In the genomic region with DNA sequence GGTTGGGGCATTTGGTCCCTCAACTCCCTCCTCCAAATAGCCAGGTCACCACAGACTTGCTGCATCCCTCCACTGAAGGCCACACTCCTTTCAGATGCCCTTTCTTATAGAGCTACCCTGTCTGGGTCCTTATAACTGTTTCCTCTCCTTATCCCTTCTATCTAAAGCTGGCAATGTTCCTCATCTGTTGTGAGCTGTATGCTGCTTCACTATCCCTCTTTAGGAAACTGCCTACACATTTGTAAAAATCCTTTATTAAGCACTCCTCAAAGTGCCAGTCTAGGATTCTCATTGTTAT, we compare ENCODE assay signal across 19 cellular contexts.
DNase-seq lines count a peak whose midpoint lies in the region; ATAC-seq, FAIRE-seq and TF ChIP-seq lines count a peak whose summit lies in the region.
"Had no signal": no experiment of that assay in that cellular context is flagged by ENCODE, and none has a peak within 500 bp of the region (broad histone marks: within the 10 kb centered on the region; RNA-seq: fewer than 3 reads in every experiment).

No MANE protein-coding gene starts in this region.

- no peaks in the 10 kb centered on the region for H3K27me3 ChIP-seq in SK-N-SH (ENCODE audit: insufficient read depth)
- H3K27me3 ChIP-seq in IMR-90 (ENCODE audit: control insufficient read depth, insufficient read depth, low read length) = no peaks in the 10 kb centered on the region
- no peaks in the 10 kb centered on the region for H3K27me3 ChIP-seq in endothelial cell of umbilical vein (ENCODE audit: control insufficient read depth in 2 of 2, insufficient read depth in 2 of 2, low read length in 2 of 2)
- H3K27me3 ChIP-seq in tibial nerve = no peaks in the 10 kb centered on the region
- H3K27me3 ChIP-seq in A673 (replicated peaks; ENCODE audit: insufficient read depth, low read depth, low read length, poor library complexity) = no peaks in the 10 kb centered on the region
- no peaks in the 10 kb centered on the region for H3K27me3 ChIP-seq in hepatocyte

- peak overlapping the region; percentile 57; the same call in 1 of the 2 replicates for H4K91ac ChIP-seq in IMR-90 (ENCODE audit: insufficient read depth, low read depth, low read length)

- H3K9me3 ChIP-seq in SK-N-SH (no peaks in the 10 kb centered on the region), IMR-90 (ENCODE audit: control insufficient read depth, insufficient read depth, low read length) (no peaks in the 10 kb centered on the region), endothelial cell of umbilical vein (replicated peaks; ENCODE audit: control insufficient read depth, insufficient read depth, low read length) (no peaks in the 10 kb centered on the region), tibial nerve (no peaks in the 10 kb centered on the region), A673 (ENCODE audit: low read depth, low read length, poor library complexity, severe bottlenecking) (no peaks in the 10 kb centered on the region), hepatocyte (ENCODE audit: low read depth) (no peaks in the 10 kb centered on the region)
- H3K9me3 ChIP-seq: Caco-2, HAP-1 had no signal

- TF ChIP-seq POLR2A in IMR-90 (IDR thresholded peaks at IDR 0.05; ENCODE audit: low read depth, low read length) (no peak), endothelial cell of umbilical vein (IDR thresholded peaks at IDR 0.05; ENCODE audit: low read depth, low read length) (no peak), tibial nerve (IDR thresholded peaks at IDR 0.05) (no peak)

- H2BK120ac ChIP-seq in IMR-90 (ENCODE audit: low read depth, low read length) = peak overlapping the region; percentile 54

- no peak overlapping the region; the same call in 1 of the 2 replicates for H4K5ac ChIP-seq in IMR-90 (ENCODE audit: low read depth, low read length)

- BruUV-seq in IMR-90 (replicated peaks; lab: Mats Ljungman, UMichigan) = no TSS peak
- no TSS peak for BruUV-seq in endothelial cell of umbilical vein (replicated peaks; lab: Mats Ljungman, UMichigan)
- BruUV-seq in A673 (replicated peaks; lab: Mats Ljungman, UMichigan) = no TSS peak

- H2AFZ ChIP-seq in SK-N-SH (ENCODE audit: low read depth) (no peak overlapping the region), IMR-90 (replicated peaks; ENCODE audit: low read length, poor library complexity) (no peak overlapping the region), endothelial cell of umbilical vein (ENCODE audit: low read depth, low read length) (no peak overlapping the region), hepatocyte (no peak overlapping the region)
- H2AFZ ChIP-seq: GM23248 had no signal

- no peak for DNase-seq in SK-N-SH
- no peak for DNase-seq in IMR-90
- DNase-seq in endothelial cell of umbilical vein (ENCODE audit: low read depth, low spot score) = no peak
- DNase-seq in tibial nerve (ENCODE audit: low spot score in 2 of 2) = no peak
- no peak for DNase-seq in A673 (ENCODE audit: low spot score)
- DNase-seq in hepatocyte (ENCODE audit: low spot score) = no peak
- DNase-seq: AML-193; Caco-2; CD4-positive, alpha-beta T cell; DMS153; DMS79; GDM1 had no signal

- peak overlapping the region; percentile 75 for H2BK20ac ChIP-seq in IMR-90 (ENCODE audit: low read depth, low read length)

- no peak for TF ChIP-seq EP300 in SK-N-SH (IDR thresholded peaks at IDR 0.05; ENCODE audit: borderline replicate concordance in 1 of 2, low read depth in 1 of 2, low read length in 1 of 2)
- TF ChIP-seq EP300 in tibial nerve (IDR thresholded peaks at IDR 0.05) = no peak

- dilution Hi-C loops in IMR-90 (cut with HindIII; ENCODE audit: low sequenced_read_pairs, unreplicated experiment) (no loop called here), endothelial cell of umbilical vein (cut with MboI; ENCODE audit: extremely low pct_ligation_motif_present, low sequenced_read_pairs) (no loop called here)

- in situ Hi-C loops in IMR-90 (cut with MboI; ENCODE audit: low sequenced_read_pairs) = no loop called here

- H3K23ac ChIP-seq in IMR-90 (ENCODE audit: low read depth, low read length) = peak overlapping the region; percentile 34; the same call in 1 of the 2 replicates

- H3K4me2 ChIP-seq in SK-N-SH = no peak overlapping the region
- no peak overlapping the region for H3K4me2 ChIP-seq in IMR-90 (ENCODE audit: low read depth, low read length)
- no peak overlapping the region for H3K4me2 ChIP-seq in endothelial cell of umbilical vein (ENCODE audit: insufficient read depth, low read length)
- H3K4me2 ChIP-seq in hepatocyte = no peak overlapping the region

- TF ChIP-seq RAD21 in SK-N-SH (IDR thresholded peaks at IDR 0.05; ENCODE audit: low read length) (no peak), IMR-90 (IDR thresholded peaks at IDR 0.05; ENCODE audit: low read length) (no peak)

- H3K9ac ChIP-seq in SK-N-SH (no peak overlapping the region), IMR-90 (ENCODE audit: low read depth, low read length) (no peak overlapping the region), endothelial cell of umbilical vein (replicated peaks; ENCODE audit: extremely low read depth, insufficient read depth, low read length) (no peak overlapping the region)
- H3K9ac ChIP-seq: GM23248 had no signal

- no peaks in the 10 kb centered on the region for H3K9me2 ChIP-seq in SK-N-SH
- no peaks in the 10 kb centered on the region for H3K9me2 ChIP-seq in hepatocyte (replicated peaks; ENCODE audit: insufficient read depth)

- H3K4me1 ChIP-seq in SK-N-SH (ENCODE audit: control insufficient read depth in 1 of 2, insufficient read depth in 2 of 2, low read depth in 1 of 2, low read length in 1 of 2) (peaks cover 0 to 5% of the 10 kb centered on the region in 2 experiments; a peak in 1 of 4 replicates), IMR-90 (ENCODE audit: control insufficient read depth, insufficient read depth, low read length) (peaks cover 5% of the 10 kb centered on the region; the same call in 1 of the 2 replicates), endothelial cell of umbilical vein (ENCODE audit: control insufficient read depth, extremely low read depth, insufficient read depth, low read length) (peaks cover 34% of the 10 kb centered on the region), tibial nerve (no peaks in the 10 kb centered on the region), A673 (ENCODE audit: insufficient read depth, low read length, poor library complexity, severe bottlenecking) (no peaks in the 10 kb centered on the region), hepatocyte (ENCODE audit: insufficient read depth) (no peaks in the 10 kb centered on the region)
- H3K4me1 ChIP-seq: Caco-2, HAP-1 had no signal

- H2BK15ac ChIP-seq in IMR-90 (ENCODE audit: low read depth, low read length) = peak overlapping the region; percentile 87

- peaks cover 0 to 3% of the 10 kb centered on the region in 2 experiments for H3K36me3 ChIP-seq in SK-N-SH (replicated peaks in 1 of 2; ENCODE audit: control insufficient read depth in 1 of 2, insufficient read depth in 2 of 2, low read length in 1 of 2)
- H3K36me3 ChIP-seq in IMR-90 (ENCODE audit: control insufficient read depth, insufficient read depth, low read length) = no peaks in the 10 kb centered on the region
- no peaks in the 10 kb centered on the region for H3K36me3 ChIP-seq in endothelial cell of umbilical vein (ENCODE audit: control insufficient read depth in 2 of 2, extremely low read depth in 1 of 2, insufficient read depth in 2 of 2, low read length in 2 of 2)
- H3K36me3 ChIP-seq in tibial nerve = no peaks in the 10 kb centered on the region
- no peaks in the 10 kb centered on the region for H3K36me3 ChIP-seq in A673 (ENCODE audit: insufficient read depth, low read length, poor library complexity, severe bottlenecking)
- H3K36me3 ChIP-seq in hepatocyte (replicated peaks; ENCODE audit: insufficient read depth, low read depth) = no peaks in the 10 kb centered on the region
- H3K36me3 ChIP-seq: HAP-1 had no signal

- H3K79me1 ChIP-seq in IMR-90 (ENCODE audit: low read depth in 1 of 2, low read length in 2 of 2) = no peaks in the 10 kb centered on the region

- peak overlapping the region; percentile 44; the same call in 1 of the 2 replicates for H3K14ac ChIP-seq in IMR-90 (replicated peaks; ENCODE audit: low read depth, low read length)

- H2AK9ac ChIP-seq in IMR-90 (replicated peaks; ENCODE audit: low read depth, low read length, poor library complexity) = no peak overlapping the region

- H3K27ac ChIP-seq in SK-N-SH (ENCODE audit: low read depth in 2 of 2, low read length in 1 of 2) (peak overlapping the region in 1 of 2 experiments; percentile 78; a peak in 2 of 4 replicates), IMR-90 (ENCODE audit: insufficient read depth, low read length) (no peak overlapping the region), endothelial cell of umbilical vein (ENCODE audit: insufficient read depth, low read depth, low read length) (peak overlapping the region; percentile 32), tibial nerve (no peak overlapping the region), A673 (ENCODE audit: low read depth, low read length, poor library complexity, severe bottlenecking) (no peak overlapping the region), hepatocyte (no peak overlapping the region)
- H3K27ac ChIP-seq: 22Rv1, C4-2B, GM23248 had no signal

- POLR2A ChIA-PET in SK-N-SH (lab: Yijun Ruan, JAX) = no interaction called here
- POLR2A ChIA-PET in IMR-90 (lab: Charles Lee; ENCODE audit: unreplicated experiment) = no interaction called here
- POLR2A ChIA-PET in endothelial cell of umbilical vein (lab: Charles Lee) = no interaction called here
- POLR2A ChIA-PET in A673 (lab: Charles Lee; ENCODE audit: low non-redundant PET) = no interaction called here

- peaks cover 18% of the 10 kb centered on the region for H3F3A ChIP-seq in SK-N-SH (replicated peaks; ENCODE audit: insufficient read depth)

- TF ChIP-seq CTCF in SK-N-SH (IDR thresholded peaks at IDR 0.05) (no peak), IMR-90 (conservative IDR thresholded peaks at IDR 0.05; ENCODE audit: low read depth, low read length) (no peak), endothelial cell of umbilical vein (IDR thresholded peaks at IDR 0.05; ENCODE audit: extremely low read depth in 1 of 2, insufficient read depth in 1 of 2, low read depth in 1 of 2, low read length in 2 of 2) (no peak), tibial nerve (IDR thresholded peaks at IDR 0.05) (no peak), A673 (conservative IDR thresholded peaks at IDR 0.05; ENCODE audit: low read depth, low read length) (no peak), hepatocyte (IDR thresholded peaks at IDR 0.05; ENCODE audit: poor library complexity) (no peak)

- H3K56ac ChIP-seq in IMR-90 (ENCODE audit: extremely low read depth, insufficient read depth, low read length) = no peak overlapping the region; the same call in 1 of the 2 replicates

- FAIRE-seq in endothelial cell of umbilical vein (lab: Jason Lieb, UNC) = no peak
- FAIRE-seq: GM12892, GM18507 had no signal

- ATAC-seq in SK-N-SH treated with all-trans-retinoic acid at 6 μM for 48 hours (peak; percentile 18), IMR-90 (ENCODE audit: low read depth) (no peak)

- H4K8ac ChIP-seq in IMR-90 (ENCODE audit: low read depth in 2 of 2, low read length in 2 of 2) = peak overlapping the region in 1 of 2 experiments; percentile 14; a peak in 1 of 4 replicates

- H3K79me2 ChIP-seq in SK-N-SH (ENCODE audit: insufficient read depth) = no peaks in the 10 kb centered on the region
- H3K79me2 ChIP-seq in endothelial cell of umbilical vein (ENCODE audit: control insufficient read depth, insufficient read depth, low read length) = no peaks in the 10 kb centered on the region
- no peaks in the 10 kb centered on the region for H3K79me2 ChIP-seq in hepatocyte

- H3K9me1 ChIP-seq in IMR-90 (ENCODE audit: insufficient read depth, low read length) (no peaks in the 10 kb centered on the region), endothelial cell of umbilical vein (replicated peaks; ENCODE audit: control insufficient read depth, extremely low read depth, insufficient read depth, low read length) (peaks cover 2% of the 10 kb centered on the region)

- H2AK5ac ChIP-seq in IMR-90 (ENCODE audit: low read depth, low read length) = peak overlapping the region; percentile 83

- peak overlapping the region; percentile 18; the same call in 1 of the 2 replicates for H3K18ac ChIP-seq in IMR-90 (ENCODE audit: low read depth, low read length)

- CTCF ChIA-PET in SK-N-SH (lab: Yijun Ruan, JAX) (interaction anchor here (0.7 to 1.0 kb wide), 2 partner anchors 10 to 30 kb away, joined by 3 read pairs; no protein-coding TSS in a partner anchor), IMR-90 (lab: Yijun Ruan, JAX) (interaction anchor here (1.2 kb wide), 1 partner anchor 16 kb away, joined by 3 read pairs; no protein-coding TSS in a partner anchor), endothelial cell of umbilical vein (lab: Charles Lee) (interaction anchor here (1.0 to 1.9 kb wide), 6 partner anchors 9 to 960 kb away, joined by 3 to 7 read pairs (median 4); partner anchors contain the start of gene PTPRK), A673 (lab: Charles Lee) (no interaction called here)

- intact Hi-C loops in IMR-90 (cut with micrococcal nuclease) = no loop called here
- intact Hi-C loops in endothelial cell of umbilical vein (cut with micrococcal nuclease) = loop anchor here (2.0 kb wide), 1 partner anchor 97 kb away; no protein-coding TSS in a partner anchor
- intact Hi-C loops in A673 (cut with micrococcal nuclease; ENCODE audit: unreplicated experiment) = no loop called here

- H4K20me1 ChIP-seq in SK-N-SH (ENCODE audit: insufficient read depth) (no peaks in the 10 kb centered on the region), IMR-90 (ENCODE audit: insufficient read depth, low read length) (no peaks in the 10 kb centered on the region), endothelial cell of umbilical vein (replicated peaks; ENCODE audit: control insufficient read depth, extremely low read depth, insufficient read depth, low read length) (no peaks in the 10 kb centered on the region), hepatocyte (ENCODE audit: insufficient read depth, poor library complexity, severe bottlenecking) (no peaks in the 10 kb centered on the region)

- peak overlapping the region; percentile 58 for H3K4ac ChIP-seq in IMR-90 (ENCODE audit: low read depth, low read length)

- H3K4me3 ChIP-seq in SK-N-SH (ENCODE audit: low read depth in 2 of 2, low read length in 1 of 2) = no peak overlapping the region
- H3K4me3 ChIP-seq in IMR-90 (ENCODE audit: insufficient read depth, low read depth, low read length) = no peak overlapping the region
- H3K4me3 ChIP-seq in endothelial cell of umbilical vein (replicated peaks in 1 of 3; ENCODE audit: insufficient read depth in 1 of 3, low read depth in 1 of 3, low read length in 3 of 3) = no peak overlapping the region
- H3K4me3 ChIP-seq in tibial nerve = no peak overlapping the region
- no peak overlapping the region for H3K4me3 ChIP-seq in A673 (ENCODE audit: low read depth, low read length, poor library complexity, severe bottlenecking)
- H3K4me3 ChIP-seq in hepatocyte = no peak overlapping the region
- H3K4me3 ChIP-seq: GM23248, HAP-1 had no signal

- no peak overlapping the region for H2BK5ac ChIP-seq in IMR-90 (ENCODE audit: low read depth, low read length, poor library complexity, severe bottlenecking)
